In the genomic region with DNA sequence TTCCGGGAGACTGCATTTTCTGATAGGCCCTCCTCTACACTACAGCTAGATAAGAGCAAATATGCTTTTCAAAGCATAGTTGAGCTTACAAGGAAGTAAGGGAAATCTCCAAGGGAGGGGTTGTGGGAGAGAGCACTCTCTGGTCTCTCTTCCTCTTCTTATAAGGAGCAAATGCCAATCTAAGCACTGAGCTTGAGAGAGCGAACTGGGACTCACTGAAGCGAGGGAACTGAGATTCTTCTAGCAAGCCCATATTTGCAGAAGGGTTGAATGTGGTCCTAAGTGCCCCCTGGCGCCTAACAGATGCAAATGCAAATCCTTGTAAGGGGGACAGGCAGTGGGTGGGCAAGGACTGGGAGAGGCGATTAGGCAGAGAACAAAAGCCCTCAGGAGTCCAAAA, we compare ENCODE assay signal across 8 cellular contexts.
DNase-seq lines count a peak whose midpoint lies in the region; ATAC-seq and TF ChIP-seq lines count a peak whose summit lies in the region.

No MANE protein-coding gene starts in this region.

- DNase-seq in DND-41 (peak; percentile 31), SW480 (ENCODE audit: low spot score) (peak; percentile 22), heart right ventricle (peak in 1 of 2 donors; percentile 5), NCI-H1105 (lab: John Stamatoyannopoulos, UW) (no peak)
- DNase-seq in stimulated activated naive CD8-positive, alpha-beta T cell treated with anti-CD3 and anti-CD28 coated beads, Interleukin-15, Interleukin-2, amounts not matched to agents 100 U/mL and 50 U/mL, for 24 hours = peak; percentile 9

- no peaks in the 10 kb centered on the region for H3K9me3 ChIP-seq in DND-41 (ENCODE audit: insufficient read depth, low read length, severe bottlenecking)
- H3K9me3 ChIP-seq in heart right ventricle = no peaks in the 10 kb centered on the region

- H3K4me1 ChIP-seq in DND-41 (ENCODE audit: insufficient read depth, low read length) (no peaks in the 10 kb centered on the region), heart right ventricle (peaks cover 0 to 3% (median 0%) of the 10 kb centered on the region in 9 donors)

- H4K20me1 ChIP-seq in DND-41 (ENCODE audit: insufficient read depth, low read length) = no peaks in the 10 kb centered on the region

- no peak overlapping the region for H3K4me2 ChIP-seq in DND-41 (ENCODE audit: insufficient read depth, low read length)

- TF ChIP-seq CTCF in DND-41 (IDR thresholded peaks at IDR 0.05; ENCODE audit: borderline replicate concordance, extremely low read depth, low read length, poor library complexity, severe bottlenecking) = peak; percentile 72
- TF ChIP-seq CTCF in heart right ventricle (IDR thresholded peaks at IDR 0.05) = peak in 8 of 9 donors; percentile 5 to 56 (median 43)

- H3K4me3 ChIP-seq in DND-41 (ENCODE audit: low read depth in 1 of 2, low read length in 2 of 2) = no peak overlapping the region
- no peak overlapping the region for H3K4me3 ChIP-seq in heart right ventricle

- H3K27me3 ChIP-seq in DND-41 (ENCODE audit: insufficient read depth, low read length, poor library complexity) (peaks cover 3% of the 10 kb centered on the region), heart right ventricle (no peaks in the 10 kb centered on the region)

- H2AFZ ChIP-seq in DND-41 (ENCODE audit: low read depth, low read length) = no peak overlapping the region

- H3K9ac ChIP-seq in DND-41 (ENCODE audit: low read depth, low read length) = no peak overlapping the region

- 28% methylated on average over 5 of the region's 5 CpGs for WGBS in heart right ventricle, 2 donors

- no peaks in the 10 kb centered on the region for H3K36me3 ChIP-seq in DND-41 (ENCODE audit: insufficient read depth, low read length)
- no peaks in the 10 kb centered on the region for H3K36me3 ChIP-seq in heart right ventricle

- no peaks in the 10 kb centered on the region for H3K79me2 ChIP-seq in DND-41 (ENCODE audit: insufficient read depth, low read length)

- H3K27ac ChIP-seq in DND-41 (ENCODE audit: low read length) = no peak overlapping the region
- no peak overlapping the region for H3K27ac ChIP-seq in heart right ventricle

- ATAC-seq in DND-41 (ENCODE audit: insufficient read depth, low read depth) (peak; percentile 76), GM19463 (IDR thresholded peaks at IDR 0.05; ENCODE audit: unreplicated experiment) (peak; percentile 79), HG03558 (IDR thresholded peaks at IDR 0.05; ENCODE audit: extremely low read depth, unreplicated experiment) (peak; percentile 52), heart right ventricle (peak in 5 of 8 donors; percentile 23 to 58 (median 33)), GM19328 (IDR thresholded peaks at IDR 0.05; ENCODE audit: unreplicated experiment) (no peak)
- no peak for ATAC-seq in stimulated activated naive CD8-positive, alpha-beta T cell treated with anti-CD3 and anti-CD28 coated beads, Interleukin-15, Interleukin-2, amounts not matched to agents 100 U/mL and 50 U/mL, for 24 hours

- intact Hi-C loops in heart right ventricle (cut with DNase I) = no loop called here

Comparison
In these comparisons a context has a peak if more than half of its experiments do, and no peak if none do; other contexts are left out.
1. ATAC-seq: peak in DND-41 (single experiment), GM19463 (single experiment), HG03558 (single experiment) and heart right ventricle (5 of 8); none in stimulated activated naive CD8-positive, alpha-beta T cell treated with anti-CD3 and anti-CD28 coated beads, Interleukin-15, Interleukin-2, amounts not matched to agents 100 U/mL and 50 U/mL, for 24 hours (single experiment) and GM19328 (single experiment).